ENCODE assay signal across 25 cellular contexts in the genomic region with DNA sequence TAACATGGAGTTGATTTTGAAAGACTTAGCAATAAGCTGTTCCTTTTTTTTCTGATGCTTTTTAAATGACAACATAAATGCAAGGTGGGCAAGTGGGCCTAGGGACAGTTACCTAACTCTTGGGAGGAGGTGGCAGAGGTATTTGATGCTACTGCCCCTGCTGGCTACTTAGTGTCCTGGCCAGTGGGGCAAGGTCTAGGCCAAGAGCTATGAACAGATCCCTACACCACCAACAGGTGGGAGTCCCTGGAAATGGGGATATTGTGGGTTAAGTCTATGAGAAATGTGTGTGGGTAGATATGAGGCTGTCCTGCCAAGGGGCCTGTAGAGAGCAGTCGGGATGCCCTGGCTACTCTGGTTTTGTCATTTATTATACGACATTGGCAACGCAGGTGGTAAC. TPM values are rescaled to one million over a fixed set of nuclear protein-coding genes. Genes with fewer than 3 reads are reported as not detected.
"Had no signal": no experiment of that assay in that cellular context is flagged by ENCODE, and none has a peak within 500 bp of the region (broad histone marks: within the 10 kb centered on the region; RNA-seq: fewer than 3 reads in every experiment).

No MANE protein-coding gene starts in this region.

- H3K36me3 ChIP-seq: ascending aorta, breast epithelium, left lung, neutrophil, right atrium auricular region, thyroid gland, vagina had no signal

- ATAC-seq: activated naive CD8-positive, alpha-beta T cell treated with anti-CD3 and anti-CD28 coated beads, Interleukin-2, amount 50 U/mL, for 24 hours; left lung; naive thymus-derived CD8-positive, alpha-beta T cell; stimulated activated naive B cell treated with anti-CD40 and anti-IgM and Interleukin-4, amounts not matched to agents 10 μg/mL and 1 μg/mL and 100 μg/mL, for 72 hours had no signal

- H3K27me3 ChIP-seq: ascending aorta, breast epithelium, left lung, neutrophil, right atrium auricular region, thyroid gland, vagina had no signal

- H3K4me1 ChIP-seq: ascending aorta, breast epithelium, left lung, right atrium auricular region, thyroid gland, vagina had no signal

- H3K4me1 Mint-ChIP-seq: activated naive CD8-positive, alpha-beta T cell treated with anti-CD3 and anti-CD28 coated beads, Interleukin-2, amount 50 U/mL, for 24 hours; naive thymus-derived CD8-positive, alpha-beta T cell; stimulated activated naive B cell treated with anti-CD40 and anti-IgM and Interleukin-4, amounts not matched to agents 10 μg/mL and 1 μg/mL and 100 μg/mL, for 72 hours had no signal

- DNase-seq: activated CD4-positive, alpha-beta T cell treated with anti-CD3 and anti-CD28 coated beads for 1 hour; activated CD4-positive, alpha-beta T cell treated with anti-CD3 and anti-CD28 coated beads, Interleukin-2, amount 50 U/mL, for 4 hours; activated naive CD4-positive, alpha-beta T cell treated with anti-CD3 and anti-CD28 coated beads for 36 hours; activated naive CD8-positive, alpha-beta T cell treated with anti-CD3 and anti-CD28 coated beads, Interleukin-2, amount 50 U/mL, for 24 hours; cerebellar nuclear complex; effector memory CD4-positive, alpha-beta T cell; foreskin melanocyte; head of caudate nucleus; islet precursor cell; left lung; naive thymus-derived CD8-positive, alpha-beta T cell; posterior cingulate gyrus; stimulated activated CD4-positive, alpha-beta T cell treated with anti-CD3 and anti-CD28 coated beads, Interleukin-15, amount 100 ng/mL, for 24 hours; stimulated activated CD4-positive, alpha-beta T cell treated with anti-CD3 and anti-CD28 coated beads, Interleukin-4, amount 100 ng/mL, for 1 hour; stimulated activated naive B cell treated with anti-CD40 and anti-IgM and Interleukin-4, amounts not matched to agents 10 μg/mL and 1 μg/mL and 100 μg/mL, for 72 hours; T1000; thyroid gland had no signal

- H3K4me3 Mint-ChIP-seq: activated naive CD4-positive, alpha-beta T cell treated with anti-CD3 and anti-CD28 coated beads for 36 hours; activated naive CD8-positive, alpha-beta T cell treated with anti-CD3 and anti-CD28 coated beads, Interleukin-2, amount 50 U/mL, for 24 hours; dendritic cell treated with granulocyte-macrophage colony-stimulating factor and Interleukin-4, amounts not matched to agents 40 ng/mL and 50 ng/mL, for 4 days; naive thymus-derived CD8-positive, alpha-beta T cell; stimulated activated naive B cell treated with anti-CD40 and anti-IgM and Interleukin-4, amounts not matched to agents 10 μg/mL and 1 μg/mL and 100 μg/mL, for 72 hours had no signal

- H3K27ac ChIP-seq: ascending aorta, breast epithelium, left lung, neutrophil, right atrium auricular region, skin epidermis, thyroid gland, vagina had no signal

- H3K9me3 Mint-ChIP-seq: activated T-helper 2 cell treated with anti-CD3 and anti-CD28 coated beads, Interferon-gamma antibody, Interleukin-2, Interleukin-4, amounts not matched to agents 10 μg/mL and 5 μg/mL and 100 μg/mL, durations not matched to agents 14 hours and 24 hours and 36 hours; dendritic cell treated with granulocyte-macrophage colony-stimulating factor and Interleukin-4, amounts not matched to agents 40 ng/mL and 50 ng/mL, for 4 days had no signal

- H3K36me3 Mint-ChIP-seq: stimulated activated naive B cell treated with anti-CD40 and anti-IgM and Interleukin-4, amounts not matched to agents 10 μg/mL and 1 μg/mL and 100 μg/mL, for 72 hours had no signal

- H3K27ac Mint-ChIP-seq: activated naive CD4-positive, alpha-beta T cell treated with anti-CD3 and anti-CD28 coated beads for 36 hours; activated naive CD8-positive, alpha-beta T cell treated with anti-CD3 and anti-CD28 coated beads, Interleukin-2, amount 50 U/mL, for 24 hours; activated T-helper 2 cell treated with anti-CD3 and anti-CD28 coated beads, Interferon-gamma antibody, Interleukin-2, Interleukin-4, amounts not matched to agents 10 μg/mL and 5 μg/mL and 100 μg/mL, durations not matched to agents 14 hours and 24 hours and 36 hours; dendritic cell treated with granulocyte-macrophage colony-stimulating factor and Interleukin-4, amounts not matched to agents 40 ng/mL and 50 ng/mL, for 4 days; naive thymus-derived CD8-positive, alpha-beta T cell; stimulated activated naive B cell treated with anti-CD40 and anti-IgM and Interleukin-4, amounts not matched to agents 10 μg/mL and 1 μg/mL and 100 μg/mL, for 72 hours had no signal

- H3K4me3 ChIP-seq: ascending aorta, breast epithelium, left lung, right atrium auricular region, skin epidermis, thyroid gland, vagina had no signal

- H3K9me3 ChIP-seq: breast epithelium, left lung, neutrophil, thyroid gland, vagina had no signal

RNA-seq across cellular contexts. Expression of a gene that starts 31.3 kb away (rescaled TPM):
- total RNA-seq: activated naive CD4-positive, alpha-beta T cell treated with anti-CD3 and anti-CD28 coated beads for 36 hours; activated T-helper 2 cell treated with anti-CD3 and anti-CD28 coated beads, Interferon-gamma antibody, Interleukin-2, Interleukin-4, amounts not matched to agents 10 μg/mL and 5 μg/mL and 100 μg/mL, durations not matched to agents 14 hours and 24 hours and 36 hours; ascending aorta; naive thymus-derived CD8-positive, alpha-beta T cell; right atrium auricular region had no signal
- polyA plus RNA-seq: naive thymus-derived CD8-positive, alpha-beta T cell had no signal
